30 cellular contexts compared by ENCODE assay signal in genomic region chr15:38622317-38622716, GRCh38. TPM values are rescaled to one million over a fixed set of nuclear protein-coding genes. Genes with fewer than 3 reads are reported as not detected.
DNase-seq lines count a peak whose midpoint lies in the region; ATAC-seq, FAIRE-seq and TF ChIP-seq lines count a peak whose summit lies in the region.
"Had no signal": no experiment of that assay in that cellular context is flagged by ENCODE, and none has a peak within 500 bp of the region (broad histone marks: within the 10 kb centered on the region; RNA-seq: fewer than 3 reads in every experiment).

No MANE protein-coding gene starts in this region.

- H2AFZ ChIP-seq in GM12878 (ENCODE audit: control insufficient read depth, low read depth, low read length), result no peak overlapping the region

- H3K9me3 ChIP-seq in GM12878 (replicated peaks; ENCODE audit: control insufficient read depth, insufficient read depth, low read length), result no peaks in the 10 kb centered on the region
- no peaks in the 10 kb centered on the region for H3K9me3 ChIP-seq in adrenal gland (replicated peaks in 1 of 3)
- H3K9me3 ChIP-seq: BLaER1 treated with 17β-estradiol and CSF1 and Interleukin-3, amounts not matched to agents 10 nM and 100 nM; HAP-1 had no signal

- no peak for ATAC-seq in GM12878
- peak; percentile 42 for ATAC-seq in esophagus mucosa
- peak in 1 of 3 donors; percentile 12 for ATAC-seq in natural killer cell
- no peak for ATAC-seq in stimulated activated effector memory CD8-positive, alpha-beta T cell treated with anti-CD3 and anti-CD28 coated beads, Interleukin-12 subunit alpha, Interleukin-12 subunit beta, amount 100 ng/mL, for 72 hours
- no peak for ATAC-seq in activated T-cell treated with anti-CD3 and anti-CD28 coated beads, Interleukin-2, amount 50 U/mL, for 4 hours

- no peak overlapping the region for H3K4me2 ChIP-seq in GM12878 (ENCODE audit: control insufficient read depth, insufficient read depth)
- H3K4me2 ChIP-seq: BLaER1 treated with 17β-estradiol and CSF1 and Interleukin-3, amounts not matched to agents 10 nM and 100 nM; KMS-11 had no signal

- CTCF ChIA-PET in GM12878 (lab: Yijun Ruan, JAX), result interaction anchor here (1.2 to 7.7 kb wide), 12 partner anchors 9 to 77 kb away, joined by 3 to 63 read pairs (median 16); partner anchors contain the start of gene RASGRP1

- no TSS peak for BruUV-seq in GM12878 (replicated peaks; lab: Mats Ljungman, UMichigan)

- H3K36me3 ChIP-seq in GM12878 (ENCODE audit: control insufficient read depth in 2 of 2, insufficient read depth in 2 of 2, low read length in 1 of 2), result no peaks in the 10 kb centered on the region
- no peaks in the 10 kb centered on the region for H3K36me3 ChIP-seq in adrenal gland (replicated peaks in 1 of 2)
- H3K36me3 ChIP-seq: BLaER1 treated with 17β-estradiol and CSF1 and Interleukin-3, amounts not matched to agents 10 nM and 100 nM; HAP-1 had no signal

- H3K27me3 ChIP-seq in GM12878 (replicated peaks in 1 of 2; ENCODE audit: control insufficient read depth in 2 of 2, insufficient read depth in 2 of 2, low read length in 1 of 2), result no peaks in the 10 kb centered on the region
- H3K27me3 ChIP-seq in adrenal gland, result no peaks in the 10 kb centered on the region
- H3K27me3 ChIP-seq: BLaER1 treated with 17β-estradiol and CSF1 and Interleukin-3, amounts not matched to agents 10 nM and 100 nM had no signal

- H3K4me1 ChIP-seq in GM12878 (ENCODE audit: control insufficient read depth, insufficient read depth, low read length), result no peaks in the 10 kb centered on the region
- no peaks in the 10 kb centered on the region for H3K4me1 ChIP-seq in adrenal gland (replicated peaks in 1 of 2)
- H3K4me1 ChIP-seq: HAP-1 had no signal

- H3K27me3 Mint-ChIP-seq in natural killer cell (ENCODE audit: low read depth in 2 of 2), result peaks cover 0 to 3% of the 10 kb centered on the region in 2 donors
- H3K27me3 Mint-ChIP-seq in activated T-cell treated with anti-CD3 and anti-CD28 coated beads, Interleukin-2, amount 50 U/mL, for 4 hours (ENCODE audit: low read depth), result no peaks in the 10 kb centered on the region
- H3K27me3 Mint-ChIP-seq: CD4-positive, alpha-beta T cell had no signal

- H3K9me3 Mint-ChIP-seq in natural killer cell, result no peaks in the 10 kb centered on the region
- H3K9me3 Mint-ChIP-seq in stimulated activated effector memory CD8-positive, alpha-beta T cell treated with anti-CD3 and anti-CD28 coated beads, Interleukin-12 subunit alpha, Interleukin-12 subunit beta, amount 100 ng/mL, for 72 hours, result peaks cover 3% of the 10 kb centered on the region
- H3K9me3 Mint-ChIP-seq in activated T-cell treated with anti-CD3 and anti-CD28 coated beads, Interleukin-2, amount 50 U/mL, for 4 hours, result no peaks in the 10 kb centered on the region
- H3K9me3 Mint-ChIP-seq: CD4-positive, alpha-beta T cell; HFFc6; IgD-negative memory B cell had no signal

- POLR2A ChIA-PET in GM12878 (lab: Charles Lee), result interaction anchor here (0.7 to 19.6 kb wide), 16 partner anchors 9 to 69 kb away, joined by 3 to 310 read pairs (median 6); no protein-coding TSS in a partner anchor

- peaks cover 46 to 51% of the 10 kb centered on the region in 2 donors for H3K4me1 Mint-ChIP-seq in natural killer cell
- H3K4me1 Mint-ChIP-seq in stimulated activated effector memory CD8-positive, alpha-beta T cell treated with anti-CD3 and anti-CD28 coated beads, Interleukin-12 subunit alpha, Interleukin-12 subunit beta, amount 100 ng/mL, for 72 hours, result peaks cover 42% of the 10 kb centered on the region
- H3K4me1 Mint-ChIP-seq in activated T-cell treated with anti-CD3 and anti-CD28 coated beads, Interleukin-2, amount 50 U/mL, for 4 hours (ENCODE audit: low read depth), result peaks cover 41% of the 10 kb centered on the region

- H3K4me3 ChIP-seq in GM12878, result no peak overlapping the region
- H3K4me3 ChIP-seq in adrenal gland, result no peak overlapping the region
- H3K4me3 ChIP-seq: BLaER1 treated with 17β-estradiol and CSF1 and Interleukin-3, amounts not matched to agents 10 nM and 100 nM; HAP-1 had no signal

- WGBS in GM12878 (ENCODE audit: insufficient coverage, insufficient replicate concordance, low lambda C conversion rate, missing lambda C conversion rate), result 54% methylated on average over 7 of the region's 7 CpGs
- WGBS in adrenal gland, 4 donors, result 75 to 82% (median 78%) methylated on average over 7 of the region's 7 CpGs

- H3K9ac ChIP-seq in GM12878 (ENCODE audit: control insufficient read depth, insufficient read depth, low read length), result no peak overlapping the region
- H3K9ac ChIP-seq: BLaER1 treated with 17β-estradiol and CSF1 and Interleukin-3, amounts not matched to agents 10 nM and 100 nM; KMS-11 had no signal

- SMC1A ChIA-PET in GM12878 (lab: Charles Lee; ENCODE audit: uncharacterized antibody, unreplicated experiment), result interaction anchor here (0.7 to 42.6 kb wide), 14 partner anchors 9 to 180 kb away, joined by 3 to 1803 read pairs (median 4); partner anchors contain the start of gene RASGRP1

- intact Hi-C loops in GM12878 (cut with micrococcal nuclease; ENCODE audit: unreplicated experiment) (loop anchor here (2.0 kb wide), 1 partner anchor 58 kb away; the partner anchor contains the start of gene RASGRP1), natural killer cell (cut with micrococcal nuclease) (no loop called here), adrenal gland (cut with DNase I) (no loop called here)

- no peak for TF ChIP-seq EP300 in GM12878 (IDR thresholded peaks at IDR 0.05; ENCODE audit: borderline replicate concordance in 1 of 2, control insufficient read depth in 1 of 2, low read depth in 2 of 2, low read length in 2 of 2)

- no peaks in the 10 kb centered on the region for H4K20me1 ChIP-seq in GM12878 (ENCODE audit: control insufficient read depth, insufficient read depth)
- H4K20me1 ChIP-seq: BLaER1 treated with 17β-estradiol and CSF1 and Interleukin-3, amounts not matched to agents 10 nM and 100 nM had no signal

- TF ChIP-seq POLR2A in GM12878 (IDR thresholded peaks at IDR 0.05; ENCODE audit: low read depth, low read length) (no peak), adrenal gland (IDR thresholded peaks at IDR 0.05) (no peak)

- no peak for FAIRE-seq in GM12878 (lab: Jason Lieb, UNC)
- FAIRE-seq: A204.1, GM12892 had no signal

- RAD21 ChIA-PET in GM12878 (lab: Charles Lee; ENCODE audit: unreplicated experiment), result interaction anchor here (1.2 to 27.0 kb wide), 13 partner anchors 9 to 69 kb away, joined by 3 to 737 read pairs (median 17); partner anchors contain the start of gene RASGRP1

- TF ChIP-seq RAD21 in GM12878 (IDR thresholded peaks at IDR 0.05; ENCODE audit: insufficient read depth, low read depth, low read length), result no peak

- H3K27ac Mint-ChIP-seq in natural killer cell, result peak overlapping the region; percentile 69 to 74
- H3K27ac Mint-ChIP-seq in stimulated activated effector memory CD8-positive, alpha-beta T cell treated with anti-CD3 and anti-CD28 coated beads, Interleukin-12 subunit alpha, Interleukin-12 subunit beta, amount 100 ng/mL, for 72 hours, result peak overlapping the region; percentile 83
- H3K27ac Mint-ChIP-seq: CD4-positive, alpha-beta T cell; HFFc6; IgD-negative memory B cell had no signal

- H3K27ac ChIP-seq in GM12878 (ENCODE audit: control insufficient read depth, insufficient read depth) (no peak overlapping the region), substantia nigra (ENCODE audit: low read depth, low read length, poor library complexity, severe bottlenecking) (no peak overlapping the region), adrenal gland (no peak overlapping the region)
- H3K27ac ChIP-seq: BLaER1 treated with 17β-estradiol and CSF1 and Interleukin-3, amounts not matched to agents 10 nM and 100 nM; HL-60; KMS-11; RWPE1 had no signal

- DNase-seq in GM12878 (ENCODE audit: low read depth, low spot score) (no peak), natural killer cell (no peak), substantia nigra (lab: John Stamatoyannopoulos, UW) (no peak), adrenal gland (no peak)
- DNase-seq in stimulated activated effector memory CD8-positive, alpha-beta T cell treated with anti-CD3 and anti-CD28 coated beads, Interleukin-12 subunit alpha, Interleukin-12 subunit beta, amount 100 ng/mL, for 72 hours (ENCODE audit: low spot score in 2 of 2), result no peak
- no peak for DNase-seq in activated CD8-positive, alpha-beta memory T cell treated with anti-CD3 and anti-CD28 coated beads, Interleukin-2, amount 50 U/mL, for 48 hours
- DNase-seq in activated T-cell treated with anti-CD3 and anti-CD28 coated beads, Interleukin-2, amount 50 U/mL, for 4 hours, result no peak
- DNase-seq: AML-193; CD4-positive, alpha-beta T cell; DMS79; EL; GF-D8; GOT3; HFFc6; NCI-H1048; NCI-H1417; NCI-H1694; NCI-H2029 treated with DMSO at 0.1 percent for 48 hours; NCI-H2227 treated with DMSO at 0.1 percent for 48 hours; NCI-H526 treated with DMSO at 0.1 percent for 48 hours; SHP77 had no signal

- TF ChIP-seq CTCF in GM12878 (IDR thresholded peaks at IDR 0.05 in 2 of 3, conservative IDR thresholded peaks at IDR 0.05 in 1 of 3; ENCODE audit: control insufficient read depth in 2 of 3, extremely low read depth in 1 of 3, insufficient read depth in 1 of 3, low read depth in 3 of 3, low read length in 3 of 3), result no peak
- no peak for TF ChIP-seq CTCF in natural killer cell (IDR thresholded peaks at IDR 0.05)
- no peak for TF ChIP-seq CTCF in adrenal gland (IDR thresholded peaks at IDR 0.05)

- no peaks in the 10 kb centered on the region for H3K36me3 Mint-ChIP-seq in natural killer cell
- H3K36me3 Mint-ChIP-seq in stimulated activated effector memory CD8-positive, alpha-beta T cell treated with anti-CD3 and anti-CD28 coated beads, Interleukin-12 subunit alpha, Interleukin-12 subunit beta, amount 100 ng/mL, for 72 hours, result no peaks in the 10 kb centered on the region
- H3K36me3 Mint-ChIP-seq in activated T-cell treated with anti-CD3 and anti-CD28 coated beads, Interleukin-2, amount 50 U/mL, for 4 hours (ENCODE audit: insufficient read depth), result no peaks in the 10 kb centered on the region

- in situ Hi-C loops in GM12878 (cut with MboI), result no loop called here

- H3K4me3 Mint-ChIP-seq in natural killer cell, result peak overlapping the region; percentile 45
- H3K4me3 Mint-ChIP-seq in stimulated activated effector memory CD8-positive, alpha-beta T cell treated with anti-CD3 and anti-CD28 coated beads, Interleukin-12 subunit alpha, Interleukin-12 subunit beta, amount 100 ng/mL, for 72 hours, result no peak overlapping the region
- no peak overlapping the region for H3K4me3 Mint-ChIP-seq in activated T-cell treated with anti-CD3 and anti-CD28 coated beads, Interleukin-2, amount 50 U/mL, for 4 hours
- H3K4me3 Mint-ChIP-seq: CD4-positive, alpha-beta T cell; HFFc6 had no signal

- H3K79me2 ChIP-seq in GM12878 (ENCODE audit: control insufficient read depth, insufficient read depth, low read length), result no peaks in the 10 kb centered on the region

RNA-seq across cellular contexts. Expression of gene RASGRP1, which starts 57.7 kb away (rescaled TPM):
- total RNA-seq in GM12878 (2013; cell fraction: nucleolus; rRNA removed), result 151 and 158 TPM in 2 replicates
- total RNA-seq in GM12878 (2014; rRNA removed) (27.4 and 31.3 TPM in 2 replicates), GM12878 (2014; rRNA removed; fragmentation: Illumina TruSeq; extraction: Trizol) (23.5 and 23.8 TPM in 2 replicates), GM12878 (2021) (25.5 and 29.3 TPM in 2 replicates), esophagus mucosa (21.2 TPM), natural killer cell (100 to 1,000 TPM in 1 of 3 donors, 10 to 100 TPM in 2; 65.9 to 122 (median 96.5) TPM), adrenal gland (1 to 10 TPM in 3 of 8 donors, under 1 TPM in 5; 0.42 to 2.8 (median 0.86) TPM)
- 5.6 TPM for polyA plus RNA-seq in GM12878 (2011; ENCODE audit: low read depth)
- polyA plus RNA-seq in GM12878 (2011; rRNA removed) (234 and 259 TPM in 2 replicates), GM12878 (2014; fragmentation: Illumina TruSeq; extraction: Trizol) (26.0 and 32.7 TPM in 2 replicates), GM12878 (2014; fragmentation: Nextera tagmentation; extraction: Ambion mirVana) (1 to 10 TPM; 5.6 to 6.2 TPM), GM12878 (2014; rRNA removed) (17.0 and 18.3 TPM in 2 replicates), GM12878 (2016; fragmentation: Nextera tagmentation; extraction: Ambion mirVana) (10 to 100 TPM in 1 of 2 experiments, 1 to 10 TPM in 1; 9.9 to 13.3 TPM), adrenal gland (under 1 TPM; 0.13 to 0.42 (median 0.16) TPM)
- 137 and 158 TPM in 2 replicates for polyA plus RNA-seq in GM12878 (2011; cell fraction: cytosol; rRNA removed)
- 185 and 295 TPM in 2 replicates for polyA plus RNA-seq in GM12878 (2011; cell fraction: nucleus; rRNA removed)
- polyA plus RNA-seq in GM12878 (2012), result 5.8 and 12.5 TPM in 2 replicates
- 397 and 409 TPM in 2 replicates for polyA minus RNA-seq in GM12878 (2011; rRNA and poly(A)+ RNA removed)
- polyA minus RNA-seq in GM12878 (2011; cell fraction: cytosol; rRNA and poly(A)+ RNA removed), result 114 and 130 TPM in 2 replicates
- polyA minus RNA-seq in GM12878 (2011; cell fraction: nucleus; rRNA and poly(A)+ RNA removed), result 267 and 279 TPM in 2 replicates
- 10 to 100 TPM; 36.9 to 55.5 (median 47.6) TPM for total RNA-seq in activated T-cell treated with anti-CD3 and anti-CD28 coated beads, Interleukin-2, amount 50 U/mL, for 4 hours
